ENCODE assay signal across 14 cellular contexts in the genomic region with DNA sequence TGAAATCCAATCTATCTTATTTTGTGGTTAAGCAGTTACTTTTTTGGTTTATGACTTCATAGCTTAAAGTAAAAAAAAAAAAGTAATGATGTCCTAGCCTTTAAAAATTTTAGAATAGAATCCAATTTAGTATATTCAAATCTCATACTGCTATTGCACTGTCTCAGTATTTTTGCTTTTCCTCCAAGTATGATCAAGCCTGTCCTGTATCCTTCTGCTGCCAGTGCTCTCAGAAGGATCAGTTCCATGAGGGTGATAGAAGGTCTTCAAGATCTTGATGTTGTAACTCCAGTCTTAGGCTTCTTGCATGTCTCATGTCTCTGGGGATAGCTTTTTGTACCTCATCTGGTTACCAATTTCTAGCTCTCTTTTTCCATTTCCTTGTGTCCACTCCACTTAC.
DNase-seq lines count a peak whose midpoint lies in the region; ATAC-seq and TF ChIP-seq lines count a peak whose summit lies in the region.
"Had no signal": no experiment of that assay in that cellular context is flagged by ENCODE, and none has a peak within 500 bp of the region (broad histone marks: within the 10 kb centered on the region; RNA-seq: fewer than 3 reads in every experiment).

No MANE protein-coding gene starts in this region.

- no peak for DNase-seq in left ventricle myocardium inferior
- DNase-seq in right cardiac atrium = no peak
- DNase-seq in fibroblast of peridontal ligament (ENCODE audit: extremely low read depth) = peak; percentile 23
- peak; percentile 15 for DNase-seq in stromal cell of bone marrow (ENCODE audit: low read depth)
- DNase-seq in activated T-cell treated with anti-CD3 and anti-CD28 coated beads, Interleukin-2, amount 50 U/mL, for 24 hours = no peak
- no peak for DNase-seq in activated CD4-positive, CD25-positive, alpha-beta regulatory T cell treated with anti-CD3 and anti-CD28 coated beads, Interleukin-2, amount 50 U/mL, for 72 hours
- DNase-seq: BE2C; CD4-positive, alpha-beta memory T cell; DMS79 had no signal

- TF ChIP-seq CTCF in left ventricle myocardium inferior (IDR thresholded peaks at IDR 0.05; ENCODE audit: borderline replicate concordance) = no peak

- H3K4me1 ChIP-seq in left ventricle myocardium inferior (no peaks in the 10 kb centered on the region), right cardiac atrium (ENCODE audit: control insufficient read depth, insufficient read depth, low read length) (no peaks in the 10 kb centered on the region)
- H3K4me1 ChIP-seq: A549, BE2C, HAP-1 had no signal

- H3K27me3 ChIP-seq in left ventricle myocardium inferior (ENCODE audit: low read depth) = no peaks in the 10 kb centered on the region
- H3K27me3 ChIP-seq in right cardiac atrium (ENCODE audit: control insufficient read depth, insufficient read depth) = peaks cover 2% of the 10 kb centered on the region
- H3K27me3 ChIP-seq: BE2C had no signal

- intact Hi-C loops in left ventricle myocardium inferior (cut with micrococcal nuclease) (no loop called here), right cardiac atrium (cut with DNase I) (no loop called here)

- no peaks in the 10 kb centered on the region for H3K9me3 Mint-ChIP-seq in activated T-cell treated with anti-CD3 and anti-CD28 coated beads, Interleukin-2, amount 50 U/mL, for 24 hours
- H3K9me3 Mint-ChIP-seq: CD4-positive, alpha-beta memory T cell had no signal

- no peaks in the 10 kb centered on the region for H3K36me3 Mint-ChIP-seq in activated T-cell treated with anti-CD3 and anti-CD28 coated beads, Interleukin-2, amount 50 U/mL, for 24 hours (ENCODE audit: low read depth)
- H3K36me3 Mint-ChIP-seq: CD4-positive, alpha-beta memory T cell had no signal

- no peaks in the 10 kb centered on the region for H3K27me3 Mint-ChIP-seq in activated T-cell treated with anti-CD3 and anti-CD28 coated beads, Interleukin-2, amount 50 U/mL, for 24 hours

- peak overlapping the region; percentile 51 for H3K27ac ChIP-seq in left ventricle myocardium inferior (replicated peaks)
- H3K27ac ChIP-seq in right cardiac atrium (ENCODE audit: low read length) = no peak overlapping the region
- H3K27ac ChIP-seq: A549, C4-2B had no signal

- H3K4me1 Mint-ChIP-seq in activated T-cell treated with anti-CD3 and anti-CD28 coated beads, Interleukin-2, amount 50 U/mL, for 24 hours (ENCODE audit: low read depth) = no peaks in the 10 kb centered on the region
- H3K4me1 Mint-ChIP-seq: CD4-positive, alpha-beta memory T cell had no signal

- H3K36me3 ChIP-seq in left ventricle myocardium inferior = no peaks in the 10 kb centered on the region
- H3K36me3 ChIP-seq: BE2C, HAP-1 had no signal

- H3K4me3 Mint-ChIP-seq in activated T-cell treated with anti-CD3 and anti-CD28 coated beads, Interleukin-2, amount 50 U/mL, for 24 hours = no peak overlapping the region
- H3K4me3 Mint-ChIP-seq: CD4-positive, alpha-beta memory T cell had no signal

- H3K4me3 ChIP-seq in left ventricle myocardium inferior = no peak overlapping the region
- H3K4me3 ChIP-seq in right cardiac atrium (ENCODE audit: low read length) = no peak overlapping the region
- H3K4me3 ChIP-seq: A549, HAP-1 had no signal

- no peak overlapping the region for H3K27ac Mint-ChIP-seq in activated T-cell treated with anti-CD3 and anti-CD28 coated beads, Interleukin-2, amount 50 U/mL, for 24 hours

- ATAC-seq in right cardiac atrium (no peak), GM19397 (IDR thresholded peaks at IDR 0.05; ENCODE audit: unreplicated experiment) (no peak)
- ATAC-seq: A549, HepG2 had no signal

- no peaks in the 10 kb centered on the region for H3K9me3 ChIP-seq in left ventricle myocardium inferior (replicated peaks)
- H3K9me3 ChIP-seq in right cardiac atrium (ENCODE audit: control insufficient read depth, low read length) = no peaks in the 10 kb centered on the region
- H3K9me3 ChIP-seq: A549, BE2C, HAP-1 had no signal

Comparison
In these comparisons a context has a peak if more than half of its experiments do, and no peak if none do; other contexts are left out.
1. DNase-seq: peak in fibroblast of peridontal ligament (single experiment) and stromal cell of bone marrow (single experiment); none in left ventricle myocardium inferior (single experiment), right cardiac atrium (0 of 3), activated T-cell treated with anti-CD3 and anti-CD28 coated beads, Interleukin-2, amount 50 U/mL, for 24 hours (single experiment) and activated CD4-positive, CD25-positive, alpha-beta regulatory T cell treated with anti-CD3 and anti-CD28 coated beads, Interleukin-2, amount 50 U/mL, for 72 hours (single experiment).